Comparison of ENCODE assay signal across 1 cellular context in the genomic region with DNA sequence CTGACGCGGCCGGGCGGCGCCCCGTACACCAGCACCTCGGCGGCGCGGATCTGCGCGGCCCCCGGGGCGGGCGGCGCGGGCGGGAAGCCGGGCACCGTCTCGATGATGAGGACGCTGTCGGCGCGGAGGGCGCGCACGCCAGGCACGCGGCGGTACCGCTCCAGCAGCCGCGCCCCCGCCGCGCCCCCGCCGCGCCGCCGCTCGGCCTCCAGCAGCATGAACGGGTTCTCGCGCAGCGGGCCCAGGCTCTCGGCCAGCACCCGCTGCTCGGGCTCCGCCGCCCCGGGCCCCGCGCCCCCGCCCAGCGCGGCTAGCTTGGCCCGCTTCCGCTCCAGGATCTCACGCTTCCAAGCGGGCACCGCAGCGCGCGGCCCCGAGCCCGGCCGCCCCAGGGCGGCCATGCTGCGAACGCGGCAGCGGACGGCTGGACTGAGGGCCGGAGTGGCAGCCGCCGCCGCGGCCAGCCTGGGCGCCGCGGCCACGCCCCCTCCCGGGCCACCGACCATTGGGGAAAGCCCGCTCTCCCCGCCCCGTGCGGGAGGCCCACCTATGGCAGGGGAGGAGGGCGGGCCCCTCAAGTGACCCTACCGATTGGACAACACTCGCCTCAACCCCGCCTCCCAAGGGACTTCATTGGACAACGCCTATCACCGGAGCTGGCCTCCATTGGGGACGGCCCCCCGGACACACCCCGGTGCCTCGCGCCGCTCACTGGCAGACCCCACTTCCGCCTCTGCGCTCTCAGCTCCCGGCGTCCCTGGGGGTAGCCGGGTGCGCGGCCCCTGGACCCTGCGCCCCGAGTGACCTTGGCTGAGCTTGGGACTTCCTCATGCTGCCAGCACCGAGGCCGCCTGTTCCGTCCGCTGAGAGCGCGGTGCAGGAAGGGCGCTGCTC.
A peak's percentile ranks its signal among the peaks of the same experiment; 100 is the strongest.
TF ChIP-seq lines count a peak whose summit lies in the region.

A gene with protein sequence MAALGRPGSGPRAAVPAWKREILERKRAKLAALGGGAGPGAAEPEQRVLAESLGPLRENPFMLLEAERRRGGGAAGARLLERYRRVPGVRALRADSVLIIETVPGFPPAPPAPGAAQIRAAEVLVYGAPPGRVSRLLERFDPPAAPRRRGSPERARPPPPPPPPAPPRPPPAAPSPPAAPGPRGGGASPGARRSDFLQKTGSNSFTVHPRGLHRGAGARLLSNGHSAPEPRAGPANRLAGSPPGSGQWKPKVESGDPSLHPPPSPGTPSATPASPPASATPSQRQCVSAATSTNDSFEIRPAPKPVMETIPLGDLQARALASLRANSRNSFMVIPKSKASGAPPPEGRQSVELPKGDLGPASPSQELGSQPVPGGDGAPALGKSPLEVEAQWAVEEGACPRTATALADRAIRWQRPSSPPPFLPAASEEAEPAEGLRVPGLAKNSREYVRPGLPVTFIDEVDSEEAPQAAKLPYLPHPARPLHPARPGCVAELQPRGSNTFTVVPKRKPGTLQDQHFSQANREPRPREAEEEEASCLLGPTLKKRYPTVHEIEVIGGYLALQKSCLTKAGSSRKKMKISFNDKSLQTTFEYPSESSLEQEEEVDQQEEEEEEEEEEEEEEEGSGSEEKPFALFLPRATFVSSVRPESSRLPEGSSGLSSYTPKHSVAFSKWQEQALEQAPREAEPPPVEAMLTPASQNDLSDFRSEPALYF (minus strand): TSS at position 431 of the 894 bp plus-strand sequence. CDS start 30 bp downstream, at position 401.

TF ChIP-seq in WTC11, 78 proteins besides CTCF, POLR2A, EP300 and RAD21 (continued from another document):
- TF ChIP-seq, protein P1, sequence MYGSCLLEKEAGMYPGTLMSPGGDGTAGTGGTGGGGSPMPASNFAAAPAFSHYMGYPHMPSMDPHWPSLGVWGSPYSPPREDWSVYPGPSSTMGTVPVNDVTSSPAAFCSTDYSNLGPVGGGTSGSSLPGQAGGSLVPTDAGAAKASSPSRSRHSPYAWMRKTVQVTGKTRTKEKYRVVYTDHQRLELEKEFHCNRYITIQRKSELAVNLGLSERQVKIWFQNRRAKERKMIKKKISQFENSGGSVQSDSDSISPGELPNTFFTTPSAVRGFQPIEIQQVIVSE (CRISPR knock-in tag; IDR thresholded peaks at IDR 0.05; ENCODE audit: borderline replicate concordance): no peak
- TF ChIP-seq TEAD1 (CRISPR knock-in tag; IDR thresholded peaks at IDR 0.05) (no peak), ELF4 (CRISPR knock-in tag; IDR thresholded peaks at IDR 0.05; ENCODE audit: low read depth) (no peak), ZNF263 (CRISPR knock-in tag; IDR thresholded peaks at IDR 0.05; ENCODE audit: low read depth) (no peak), GABPB1 (CRISPR knock-in tag; IDR thresholded peaks at IDR 0.05) (peak; percentile 77)
- TF ChIP-seq, protein P2, sequence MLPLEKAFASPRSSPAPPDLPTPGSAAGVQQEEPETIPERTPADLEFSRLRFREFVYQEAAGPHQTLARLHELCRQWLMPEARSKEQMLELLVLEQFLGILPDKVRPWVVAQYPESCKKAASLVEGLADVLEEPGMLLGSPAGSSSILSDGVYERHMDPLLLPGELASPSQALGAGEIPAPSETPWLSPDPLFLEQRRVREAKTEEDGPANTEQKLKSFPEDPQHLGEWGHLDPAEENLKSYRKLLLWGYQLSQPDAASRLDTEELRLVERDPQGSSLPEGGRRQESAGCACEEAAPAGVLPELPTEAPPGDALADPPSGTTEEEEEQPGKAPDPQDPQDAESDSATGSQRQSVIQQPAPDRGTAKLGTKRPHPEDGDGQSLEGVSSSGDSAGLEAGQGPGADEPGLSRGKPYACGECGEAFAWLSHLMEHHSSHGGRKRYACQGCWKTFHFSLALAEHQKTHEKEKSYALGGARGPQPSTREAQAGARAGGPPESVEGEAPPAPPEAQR (CRISPR knock-in tag; IDR thresholded peaks at IDR 0.05): no peak
- TF ChIP-seq, protein P3, sequence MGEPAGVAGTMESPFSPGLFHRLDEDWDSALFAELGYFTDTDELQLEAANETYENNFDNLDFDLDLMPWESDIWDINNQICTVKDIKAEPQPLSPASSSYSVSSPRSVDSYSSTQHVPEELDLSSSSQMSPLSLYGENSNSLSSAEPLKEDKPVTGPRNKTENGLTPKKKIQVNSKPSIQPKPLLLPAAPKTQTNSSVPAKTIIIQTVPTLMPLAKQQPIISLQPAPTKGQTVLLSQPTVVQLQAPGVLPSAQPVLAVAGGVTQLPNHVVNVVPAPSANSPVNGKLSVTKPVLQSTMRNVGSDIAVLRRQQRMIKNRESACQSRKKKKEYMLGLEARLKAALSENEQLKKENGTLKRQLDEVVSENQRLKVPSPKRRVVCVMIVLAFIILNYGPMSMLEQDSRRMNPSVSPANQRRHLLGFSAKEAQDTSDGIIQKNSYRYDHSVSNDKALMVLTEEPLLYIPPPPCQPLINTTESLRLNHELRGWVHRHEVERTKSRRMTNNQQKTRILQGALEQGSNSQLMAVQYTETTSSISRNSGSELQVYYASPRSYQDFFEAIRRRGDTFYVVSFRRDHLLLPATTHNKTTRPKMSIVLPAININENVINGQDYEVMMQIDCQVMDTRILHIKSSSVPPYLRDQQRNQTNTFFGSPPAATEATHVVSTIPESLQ (CRISPR knock-in tag; IDR thresholded peaks at IDR 0.05): no peak
- TF ChIP-seq, protein P4, sequence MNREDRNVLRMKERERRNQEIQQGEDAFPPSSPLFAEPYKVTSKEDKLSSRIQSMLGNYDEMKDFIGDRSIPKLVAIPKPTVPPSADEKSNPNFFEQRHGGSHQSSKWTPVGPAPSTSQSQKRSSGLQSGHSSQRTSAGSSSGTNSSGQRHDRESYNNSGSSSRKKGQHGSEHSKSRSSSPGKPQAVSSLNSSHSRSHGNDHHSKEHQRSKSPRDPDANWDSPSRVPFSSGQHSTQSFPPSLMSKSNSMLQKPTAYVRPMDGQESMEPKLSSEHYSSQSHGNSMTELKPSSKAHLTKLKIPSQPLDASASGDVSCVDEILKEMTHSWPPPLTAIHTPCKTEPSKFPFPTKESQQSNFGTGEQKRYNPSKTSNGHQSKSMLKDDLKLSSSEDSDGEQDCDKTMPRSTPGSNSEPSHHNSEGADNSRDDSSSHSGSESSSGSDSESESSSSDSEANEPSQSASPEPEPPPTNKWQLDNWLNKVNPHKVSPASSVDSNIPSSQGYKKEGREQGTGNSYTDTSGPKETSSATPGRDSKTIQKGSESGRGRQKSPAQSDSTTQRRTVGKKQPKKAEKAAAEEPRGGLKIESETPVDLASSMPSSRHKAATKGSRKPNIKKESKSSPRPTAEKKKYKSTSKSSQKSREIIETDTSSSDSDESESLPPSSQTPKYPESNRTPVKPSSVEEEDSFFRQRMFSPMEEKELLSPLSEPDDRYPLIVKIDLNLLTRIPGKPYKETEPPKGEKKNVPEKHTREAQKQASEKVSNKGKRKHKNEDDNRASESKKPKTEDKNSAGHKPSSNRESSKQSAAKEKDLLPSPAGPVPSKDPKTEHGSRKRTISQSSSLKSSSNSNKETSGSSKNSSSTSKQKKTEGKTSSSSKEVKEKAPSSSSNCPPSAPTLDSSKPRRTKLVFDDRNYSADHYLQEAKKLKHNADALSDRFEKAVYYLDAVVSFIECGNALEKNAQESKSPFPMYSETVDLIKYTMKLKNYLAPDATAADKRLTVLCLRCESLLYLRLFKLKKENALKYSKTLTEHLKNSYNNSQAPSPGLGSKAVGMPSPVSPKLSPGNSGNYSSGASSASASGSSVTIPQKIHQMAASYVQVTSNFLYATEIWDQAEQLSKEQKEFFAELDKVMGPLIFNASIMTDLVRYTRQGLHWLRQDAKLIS (CRISPR knock-in tag; IDR thresholded peaks at IDR 0.05; ENCODE audit: borderline replicate concordance): no peak
